1 cellular context compared by ENCODE assay signal in genomic region chr5:134523543-134524136, GRCh38.
A peak's percentile ranks its signal among the peaks of the same experiment; 100 is the strongest.
TF ChIP-seq lines count a peak whose summit lies in the region.

No MANE protein-coding gene starts in this region.

TF ChIP-seq in K562, 482 proteins besides CTCF, POLR2A, EP300 and RAD21 (continued from another document):
- no peak for TF ChIP-seq CUX1 (CRISPR knock-in tag; IDR thresholded peaks at IDR 0.05)
- TF ChIP-seq PRDM10 (IDR thresholded peaks at IDR 0.05; ENCODE audit: partially characterized antibody), result peak; percentile 28
- no peak for TF ChIP-seq ZNF699 (CRISPR knock-in tag; IDR thresholded peaks at IDR 0.05; ENCODE audit: insufficient replicate concordance)
- peak; percentile 62 for TF ChIP-seq ZNF316 (IDR thresholded peaks at IDR 0.05)
